8 cellular contexts compared by ENCODE assay signal in the genomic region with DNA sequence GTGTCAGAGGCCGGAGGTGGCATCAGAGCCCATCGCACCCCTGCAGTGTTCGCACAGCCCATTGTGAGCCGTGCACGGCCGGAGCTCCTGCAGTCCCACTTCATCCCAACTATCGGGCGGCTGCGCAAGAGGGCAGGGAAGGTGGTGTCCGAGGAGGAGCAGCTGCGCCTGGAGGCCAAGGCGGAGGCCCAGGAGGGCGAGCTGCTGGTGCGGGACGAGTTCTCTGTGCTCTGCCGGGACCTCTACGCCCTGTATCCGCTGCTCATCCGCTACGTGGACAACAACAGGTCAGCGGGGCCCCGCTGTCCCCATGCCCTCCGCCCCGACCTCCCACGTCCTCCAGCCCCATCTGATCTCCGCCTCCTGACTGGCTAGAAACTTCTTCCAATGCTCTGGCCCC.
"Had no signal": no experiment of that assay in that cellular context is flagged by ENCODE, and none has a peak within 500 bp of the region (broad histone marks: within the 10 kb centered on the region; RNA-seq: fewer than 3 reads in every experiment).

No MANE protein-coding gene starts in this region.

- ATAC-seq: HepG2 had no signal

- H3K27ac ChIP-seq: GM23248, HL-60, KMS-11 had no signal

- H3K4me1 Mint-ChIP-seq: H9 had no signal

- H3K9ac ChIP-seq: GM23248, KMS-11 had no signal

- H3K27me3 Mint-ChIP-seq: IgD-negative memory B cell had no signal

- H3K4me3 Mint-ChIP-seq: H9, IgD-negative memory B cell had no signal

- H3K4me2 ChIP-seq: KMS-11 had no signal

- H3K9me3 Mint-ChIP-seq: H9, IgD-negative memory B cell had no signal

- DNase-seq: GM23248, H9, HCEC 1CT, KBM-7 had no signal

- H3K36me3 Mint-ChIP-seq: IgD-negative memory B cell had no signal

- H3K4me3 ChIP-seq: GM23248 had no signal

- H2AFZ ChIP-seq: GM23248 had no signal
